Comparison of ENCODE assay signal across 19 cellular contexts in the genomic region with DNA sequence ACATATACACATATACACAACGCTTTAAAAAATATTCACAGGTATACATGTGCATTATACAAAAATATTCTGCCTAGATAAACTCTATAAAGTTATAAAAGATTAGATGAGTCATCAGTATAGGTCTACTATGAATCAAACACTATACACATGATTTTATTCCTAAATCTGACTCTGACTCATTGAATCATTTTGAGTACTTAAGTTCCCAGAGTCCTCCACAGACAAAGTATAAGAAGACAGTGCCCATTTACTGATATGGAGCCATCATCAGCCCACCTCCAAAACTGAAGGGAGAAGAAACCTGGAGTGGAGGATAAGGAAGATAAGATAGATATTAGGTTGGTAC. TPM values are rescaled to one million over a fixed set of nuclear protein-coding genes. Genes with fewer than 3 reads are reported as not detected.
DNase-seq lines count a peak whose midpoint lies in the region; TF ChIP-seq lines count a peak whose summit lies in the region.
"Had no signal": no experiment of that assay in that cellular context is flagged by ENCODE, and none has a peak within 500 bp of the region (broad histone marks: within the 10 kb centered on the region; RNA-seq: fewer than 3 reads in every experiment).

No MANE protein-coding gene starts in this region.

- H3K79me2 ChIP-seq in ACC112 (ENCODE audit: control insufficient read depth, insufficient read depth, low read length, unreplicated experiment) (no peaks in the 10 kb centered on the region), fibroblast of lung (ENCODE audit: control insufficient read depth, insufficient read depth, low read length) (no peaks in the 10 kb centered on the region)

- no peaks in the 10 kb centered on the region; the same call in 1 of the 2 replicates for H3K36me3 ChIP-seq in ACC112 (ENCODE audit: insufficient read depth, low read length)
- H3K36me3 ChIP-seq in fibroblast of lung (ENCODE audit: control insufficient read depth, insufficient read depth, low read length): no peaks in the 10 kb centered on the region
- no peaks in the 10 kb centered on the region for H3K36me3 ChIP-seq in thyroid gland
- no peaks in the 10 kb centered on the region for H3K36me3 ChIP-seq in esophagus muscularis mucosa
- H3K36me3 ChIP-seq: cardiac muscle cell, lower lobe of right lung, ovary, right lobe of liver, stomach had no signal

- H3K4me3 ChIP-seq in ACC112 (ENCODE audit: low read depth, low read length) (no peak overlapping the region), fibroblast of lung (replicated peaks in 1 of 4; ENCODE audit: control extremely low read depth in 1 of 4, insufficient read depth in 1 of 4, low read depth in 3 of 4, low read length in 4 of 4) (no peak overlapping the region), thyroid gland (replicated peaks in 1 of 3) (no peak overlapping the region), esophagus muscularis mucosa (no peak overlapping the region)
- H3K4me3 ChIP-seq: cardiac muscle cell, lower lobe of right lung, ovary, right lobe of liver, stomach had no signal

- DNase-seq in ELR (ENCODE audit: low read depth) (peak; percentile 72), RPMI7951 (ENCODE audit: low read depth) (peak; percentile 28), fibroblast of lung (ENCODE audit: low read depth in 2 of 2) (peak; percentile 36 to 47), AG08396 (ENCODE audit: low spot score) (no peak), thyroid gland (no peak), esophagus muscularis mucosa (ENCODE audit: extremely low spot score) (no peak)
- DNase-seq in activated CD8-positive, alpha-beta memory T cell treated with anti-CD3 and anti-CD28 coated beads for 24 hours: no peak
- DNase-seq: activated CD4-positive, alpha-beta T cell treated with anti-CD3 and anti-CD28 coated beads, Interleukin-2, amount 50 U/mL, for 48 hours; H9; immature natural killer cell; Kasumi-1; lower lobe of right lung; NCI-H1436; NCI-H2171; ovary; right lobe of liver; stomach had no signal

- no peak for TF ChIP-seq CTCF in fibroblast of lung (conservative IDR thresholded peaks at IDR 0.05 in 1 of 2, IDR thresholded peaks at IDR 0.05 in 1 of 2; ENCODE audit: low read depth in 1 of 2, low read length in 2 of 2)
- TF ChIP-seq CTCF in thyroid gland (IDR thresholded peaks at IDR 0.05): no peak
- TF ChIP-seq CTCF in esophagus muscularis mucosa (IDR thresholded peaks at IDR 0.05): no peak

- intact Hi-C loops in thyroid gland (cut with DNase I) (no loop called here), esophagus muscularis mucosa (cut with DNase I) (no loop called here)

- H3K4me2 ChIP-seq in fibroblast of lung (ENCODE audit: extremely low read depth, insufficient read depth, low read length): no peak overlapping the region

- H2AFZ ChIP-seq in ACC112 (ENCODE audit: low read length, unreplicated experiment) (no peak overlapping the region), fibroblast of lung (ENCODE audit: low read length) (no peak overlapping the region)

- no peaks in the 10 kb centered on the region for H4K20me1 ChIP-seq in fibroblast of lung (ENCODE audit: control insufficient read depth, extremely low read depth, insufficient read depth, low read length)

- no peak for TF ChIP-seq EP300 in esophagus muscularis mucosa (IDR thresholded peaks at IDR 0.05)

- 89 to 96% methylated on average over 1 of the region's 1 CpG for WGBS in thyroid gland, 2 donors
- WGBS in esophagus muscularis mucosa: 93% methylated on average over 1 of the region's 1 CpG

- TF ChIP-seq POLR2A in thyroid gland (IDR thresholded peaks at IDR 0.05): no peak
- no peak for TF ChIP-seq POLR2A in esophagus muscularis mucosa (IDR thresholded peaks at IDR 0.05; ENCODE audit: low read depth)

- no peak overlapping the region for H3K9ac ChIP-seq in fibroblast of lung (ENCODE audit: insufficient read depth, low read length)

- no peaks in the 10 kb centered on the region for H3K9me3 ChIP-seq in fibroblast of lung (ENCODE audit: control insufficient read depth, insufficient read depth, low read depth, low read length)
- no peaks in the 10 kb centered on the region for H3K9me3 ChIP-seq in thyroid gland
- peaks cover 0 to 5% (median 0%) of the 10 kb centered on the region in 4 donors for H3K9me3 ChIP-seq in esophagus muscularis mucosa
- H3K9me3 ChIP-seq: ovary had no signal

- peaks cover 24% of the 10 kb centered on the region for H3K4me1 ChIP-seq in ACC112 (ENCODE audit: control insufficient read depth, insufficient read depth, low read length, unreplicated experiment)
- H3K4me1 ChIP-seq in fibroblast of lung (ENCODE audit: control insufficient read depth, extremely low read depth, insufficient read depth, low read length): peaks cover 3% of the 10 kb centered on the region
- no peaks in the 10 kb centered on the region for H3K4me1 ChIP-seq in thyroid gland
- H3K4me1 ChIP-seq in esophagus muscularis mucosa: peaks cover 10 to 17% (median 15%) of the 10 kb centered on the region in 4 donors

- H3K27ac ChIP-seq in ACC112 (ENCODE audit: low read depth, low read length): peak overlapping the region; percentile 24; the same call in 1 of the 2 replicates
- no peak overlapping the region for H3K27ac ChIP-seq in fibroblast of lung (ENCODE audit: insufficient read depth, low read length)
- no peak overlapping the region for H3K27ac ChIP-seq in thyroid gland
- no peak overlapping the region for H3K27ac ChIP-seq in esophagus muscularis mucosa (replicated peaks in 1 of 4)
- H3K27ac ChIP-seq: cardiac muscle cell, lower lobe of right lung, ovary, right lobe of liver, stomach had no signal

- H3K27me3 ChIP-seq in ACC112 (ENCODE audit: insufficient read depth, low read length): no peaks in the 10 kb centered on the region
- H3K27me3 ChIP-seq in fibroblast of lung (ENCODE audit: control insufficient read depth, insufficient read depth, low read length): no peaks in the 10 kb centered on the region
- no peaks in the 10 kb centered on the region for H3K27me3 ChIP-seq in thyroid gland
- no peaks in the 10 kb centered on the region for H3K27me3 ChIP-seq in esophagus muscularis mucosa
- H3K27me3 ChIP-seq: cardiac muscle cell, ovary, right lobe of liver, stomach had no signal

RNA-seq across cellular contexts. Expression of gene ANTXR2, which starts 28.7 kb away (rescaled TPM):
- total RNA-seq in RPMI7951 (2014; rRNA removed; shearing (Covaris generic)): 32.0 and 36.4 TPM in 2 replicates
- total RNA-seq in fibroblast of lung: 107 and 135 TPM in 2 replicates
- 85.3 and 88.4 TPM in 2 replicates for polyA plus RNA-seq in fibroblast of lung
- polyA plus RNA-seq in fibroblast of lung (2012): 84.2 and 90.5 TPM in 2 replicates
- polyA minus RNA-seq in fibroblast of lung (ENCODE audit: low replicate concordance): 9.2 and 13.4 TPM in 2 replicates
- total RNA-seq in thyroid gland: 10 to 100 TPM; 21.2 to 46.1 (median 24.3) TPM
- total RNA-seq in esophagus muscularis mucosa: 100 to 1,000 TPM; 319 to 518 (median 329) TPM

Comparison
In these comparisons a context has a peak if more than half of its experiments do, and no peak if none do; other contexts are left out.
1. DNase-seq: peak in ELR (single experiment), RPMI7951 (single experiment) and fibroblast of lung (2 of 2); none in AG08396 (single experiment), thyroid gland (0 of 2), esophagus muscularis mucosa (single experiment) and activated CD8-positive, alpha-beta memory T cell treated with anti-CD3 and anti-CD28 coated beads for 24 hours (single experiment).